ENCODE assay signal across 7 cellular contexts in the genomic region with DNA sequence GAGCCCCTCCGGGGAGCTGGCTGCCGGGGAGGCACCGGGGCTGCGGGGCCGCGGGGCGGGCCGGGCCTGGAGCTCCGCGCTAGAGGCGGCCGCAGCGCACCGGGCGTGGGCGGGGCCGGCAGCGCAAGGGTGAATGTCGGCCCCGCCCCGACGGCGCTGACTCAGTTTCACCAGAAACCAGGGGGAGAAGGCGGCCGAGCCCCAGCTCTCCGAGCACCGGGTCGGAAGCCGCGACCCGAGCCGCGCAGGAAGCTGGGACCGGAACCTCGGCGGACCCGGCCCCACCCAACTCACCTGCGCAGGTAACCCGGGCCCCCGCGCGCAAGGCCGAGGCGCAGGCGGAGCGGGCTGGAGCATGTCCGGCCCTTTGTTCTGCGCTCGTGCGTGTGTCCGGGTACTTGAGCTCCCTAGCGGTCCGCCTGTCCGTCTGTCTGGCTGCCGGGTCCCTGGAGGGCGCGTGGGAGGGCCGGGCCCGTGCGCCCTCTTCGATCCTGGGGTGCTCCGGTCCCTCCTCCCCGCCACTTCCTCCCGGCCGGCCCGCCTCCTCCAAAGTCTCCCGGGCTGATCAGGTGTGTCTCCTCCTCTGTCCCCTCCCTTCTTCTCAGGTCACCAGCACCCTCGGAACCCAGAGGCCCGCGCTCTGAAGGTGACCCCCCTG. TPM values are rescaled to one million over a fixed set of nuclear protein-coding genes. Genes with fewer than 3 reads are reported as not detected.
DNase-seq lines count a peak whose midpoint lies in the region; ATAC-seq and TF ChIP-seq lines count a peak whose summit lies in the region.

TSS of gene SPINT1 (plus strand) at position 164 of the 658 bp plus-strand sequence. CDS start 507 bp downstream, outside the sequence.

- H3K4me3 ChIP-seq in coronary artery, result peak within 1 kb of the TSS; percentile 72
- peak within 1 kb of the TSS; percentile 68 to 87 for H3K4me3 ChIP-seq in mucosa of rectum (ENCODE audit: low read length in 2 of 2)

- H3K27ac Mint-ChIP-seq in activated B cell treated with CpG ODN at 0.5 μM for 24 hours, result peak within 1 kb of the TSS; percentile 55

- no peaks in the 10 kb centered on the region for H3K9me3 Mint-ChIP-seq in activated B cell treated with CpG ODN at 0.5 μM for 24 hours

- intact Hi-C loops in activated B cell treated with CpG ODN at 0.5 μM for 24 hours (cut with micrococcal nuclease), result loop anchor here (1.0 kb wide), 1 partner anchor 37 kb away; the partner anchor contains the start of genes DNAJC17 and ZFYVE19

- H3K4me1 ChIP-seq in mucosa of rectum (ENCODE audit: control insufficient read depth in 2 of 2, insufficient read depth in 2 of 2, low read length in 2 of 2), result peaks cover 21 to 22% of the 10 kb centered on the region in 2 donors

- no peaks in the 10 kb centered on the region for H3K36me3 ChIP-seq in mucosa of rectum (ENCODE audit: control insufficient read depth in 2 of 2, insufficient read depth in 2 of 2, low read length in 2 of 2)

- no peaks in the 10 kb centered on the region for H3K27me3 ChIP-seq in mucosa of rectum (ENCODE audit: control insufficient read depth in 2 of 2, insufficient read depth in 2 of 2, low read length in 2 of 2)

- ATAC-seq in activated B cell treated with CpG ODN at 0.5 μM for 24 hours (ENCODE audit: low read depth) (peak; percentile 69), HG02588 (IDR thresholded peaks at IDR 0.05; ENCODE audit: unreplicated experiment) (no peak), HG02852 (IDR thresholded peaks at IDR 0.05; ENCODE audit: unreplicated experiment) (no peak)

- no peaks in the 10 kb centered on the region for H3K36me3 Mint-ChIP-seq in activated B cell treated with CpG ODN at 0.5 μM for 24 hours (ENCODE audit: low read depth)

- TF ChIP-seq CTCF in activated B cell treated with CpG ODN at 0.5 μM for 24 hours (IDR thresholded peaks at IDR 0.05), result no peak
- no peak for TF ChIP-seq CTCF in coronary artery (IDR thresholded peaks at IDR 0.05)

- no peaks in the 10 kb centered on the region for H3K27me3 Mint-ChIP-seq in activated B cell treated with CpG ODN at 0.5 μM for 24 hours

- peak; percentile 81 for DNase-seq in HT-29 (ENCODE audit: low spot score)
- peak; percentile 41 for DNase-seq in activated B cell treated with CpG ODN at 0.5 μM for 24 hours
- no peak for DNase-seq in coronary artery (ENCODE audit: low spot score)
- DNase-seq in stimulated activated CD8-positive, alpha-beta memory T cell treated with anti-CD3 and anti-CD28 coated beads, Interleukin-7, amount 100 ng/mL, for 48 hours (ENCODE audit: extremely low read depth in 1 of 2, low read depth in 1 of 2), result peak; percentile 54 to 72

- POLR2A ChIA-PET in activated B cell treated with CpG ODN at 0.5 μM for 24 hours (lab: Charles Lee), result interaction anchor here (1.0 to 2.1 kb wide), 3 partner anchors 14 to 51 kb away, joined by 3 to 7 read pairs (median 3); partner anchors contain the start of gene VPS18

- H3K27ac ChIP-seq in coronary artery (no peak within 1 kb of the TSS), mucosa of rectum (ENCODE audit: low read depth in 2 of 2, low read length in 2 of 2) (peak within 1 kb of the TSS; percentile 98)

- H3K4me3 Mint-ChIP-seq in activated B cell treated with CpG ODN at 0.5 μM for 24 hours, result peak within 1 kb of the TSS; percentile 82

- H3K9me3 ChIP-seq in mucosa of rectum (ENCODE audit: control insufficient read depth in 2 of 2, low read length in 2 of 2), result no peaks in the 10 kb centered on the region

- H3K9ac ChIP-seq in mucosa of rectum (ENCODE audit: low read depth in 1 of 2, low read length in 2 of 2), result peak within 1 kb of the TSS; percentile 88 to 94

- CTCF ChIA-PET in activated B cell treated with CpG ODN at 0.5 μM for 24 hours (lab: Charles Lee), result interaction anchor here (1.1 to 2.1 kb wide), 4 partner anchors 14 to 120 kb away, joined by 3 to 21 read pairs (median 4); partner anchors contain the start of gene VPS18

- H3K4me1 Mint-ChIP-seq in activated B cell treated with CpG ODN at 0.5 μM for 24 hours, result peaks cover 39% of the 10 kb centered on the region

RNA-seq across cellular contexts. Expression of gene SPINT1, which starts in this region (rescaled TPM):
- total RNA-seq in HT-29 (2014; rRNA removed; shearing (Covaris generic)), result 481 and 534 TPM in 2 replicates
- 8.6 and 8.7 TPM in 2 replicates for total RNA-seq in activated B cell treated with CpG ODN at 0.5 μM for 24 hours

Comparison
In these comparisons a context has a peak if more than half of its experiments do, and no peak if none do; other contexts are left out.
1. RNA of gene SPINT1 (total RNA-seq): 481 to 534 TPM in HT-29; 8.6 to 8.7 TPM in activated B cell treated with CpG ODN at 0.5 μM for 24 hours; every median in the first group is over 10 times any median in the second.
2. H3K27ac ChIP-seq: peak in mucosa of rectum (2 of 2); none in coronary artery (0 of 2).